In genomic region chr3:133880886-133881455, GRCh38 we compare ENCODE assay signal across 19 cellular contexts. TPM values are rescaled to one million over a fixed set of nuclear protein-coding genes. Genes with fewer than 3 reads are reported as not detected.
DNase-seq lines count a peak whose midpoint lies in the region; ATAC-seq and TF ChIP-seq lines count a peak whose summit lies in the region.
"Had no signal": no experiment of that assay in that cellular context is flagged by ENCODE, and none has a peak within 500 bp of the region (broad histone marks: within the 10 kb centered on the region; RNA-seq: fewer than 3 reads in every experiment).

No MANE protein-coding gene starts in this region.

- no peaks in the 10 kb centered on the region for H3K36me3 Mint-ChIP-seq in activated CD8-positive, alpha-beta T cell treated with anti-CD3 and anti-CD28 coated beads for 36 hours (ENCODE audit: low read depth)
- peaks cover 5% of the 10 kb centered on the region for H3K36me3 Mint-ChIP-seq in stimulated activated effector memory CD8-positive, alpha-beta T cell treated with anti-CD3 and anti-CD28 coated beads, Interleukin-12 subunit alpha, Interleukin-12 subunit beta, amount 100 ng/mL, for 72 hours

- POLR2A ChIA-PET in activated CD8-positive, alpha-beta T cell treated with anti-CD3 and anti-CD28 coated beads for 36 hours (lab: Charles Lee), result no interaction called here

- no peak for ATAC-seq in activated CD8-positive, alpha-beta T cell treated with anti-CD3 and anti-CD28 coated beads for 36 hours
- no peak for ATAC-seq in stimulated activated effector memory CD8-positive, alpha-beta T cell treated with anti-CD3 and anti-CD28 coated beads, Interleukin-12 subunit alpha, Interleukin-12 subunit beta, amount 100 ng/mL, for 72 hours

- CTCF ChIA-PET in activated CD8-positive, alpha-beta T cell treated with anti-CD3 and anti-CD28 coated beads for 36 hours (lab: Charles Lee), result no interaction called here

- peaks cover 11% of the 10 kb centered on the region for H3K9me3 Mint-ChIP-seq in activated CD8-positive, alpha-beta T cell treated with anti-CD3 and anti-CD28 coated beads for 36 hours
- peaks cover 9% of the 10 kb centered on the region for H3K9me3 Mint-ChIP-seq in stimulated activated effector memory CD8-positive, alpha-beta T cell treated with anti-CD3 and anti-CD28 coated beads, Interleukin-12 subunit alpha, Interleukin-12 subunit beta, amount 100 ng/mL, for 72 hours

- intact Hi-C loops in activated CD8-positive, alpha-beta T cell treated with anti-CD3 and anti-CD28 coated beads for 36 hours (cut with micrococcal nuclease), result no loop called here

- no peak overlapping the region for H3K4me3 ChIP-seq in coronary artery
- H3K4me3 ChIP-seq: HAP-1 had no signal

- H3K27ac Mint-ChIP-seq in activated CD8-positive, alpha-beta T cell treated with anti-CD3 and anti-CD28 coated beads for 36 hours, result peak overlapping the region; percentile 39
- peak overlapping the region; percentile 95 for H3K27ac Mint-ChIP-seq in stimulated activated effector memory CD8-positive, alpha-beta T cell treated with anti-CD3 and anti-CD28 coated beads, Interleukin-12 subunit alpha, Interleukin-12 subunit beta, amount 100 ng/mL, for 72 hours

- no peak overlapping the region for H3K27ac ChIP-seq in coronary artery
- H3K27ac ChIP-seq: RWPE1 had no signal

- no peak for TF ChIP-seq CTCF in activated CD8-positive, alpha-beta T cell treated with anti-CD3 and anti-CD28 coated beads for 36 hours (IDR thresholded peaks at IDR 0.05)
- TF ChIP-seq CTCF in coronary artery (IDR thresholded peaks at IDR 0.05), result no peak

- peak; percentile 33 for DNase-seq in activated CD8-positive, alpha-beta memory T cell treated with anti-CD3 and anti-CD28 coated beads for 24 hours
- no peak for DNase-seq in activated CD8-positive, alpha-beta memory T cell treated with anti-CD3 and anti-CD28 coated beads, Interleukin-2, amount 50 U/mL, for 4 hours
- DNase-seq in activated CD8-positive, alpha-beta T cell treated with anti-CD3 and anti-CD28 coated beads for 36 hours, result no peak
- DNase-seq in coronary artery (ENCODE audit: low spot score) (peak; percentile 41), occipital lobe (lab: John Stamatoyannopoulos, UW) (no peak), amygdala (lab: John Stamatoyannopoulos, UW) (no peak), HK-2 (ENCODE audit: unreplicated experiment) (no peak)
- no peak for DNase-seq in stimulated activated effector memory CD8-positive, alpha-beta T cell treated with anti-CD3 and anti-CD28 coated beads, Interleukin-12 subunit alpha, Interleukin-12 subunit beta, amount 100 ng/mL, for 72 hours (ENCODE audit: low spot score in 2 of 2)
- DNase-seq: AML-193, EL, GF-D8, KG1, NCI-H1092, NCI-H1436, NCI-H187 treated with DMSO at 0.1 percent for 48 hours, NCI-H2107, SHP77 treated with DMSO at 0.1 percent for 48 hours had no signal

- H3K4me3 Mint-ChIP-seq in activated CD8-positive, alpha-beta T cell treated with anti-CD3 and anti-CD28 coated beads for 36 hours, result no peak overlapping the region
- H3K4me3 Mint-ChIP-seq in stimulated activated effector memory CD8-positive, alpha-beta T cell treated with anti-CD3 and anti-CD28 coated beads, Interleukin-12 subunit alpha, Interleukin-12 subunit beta, amount 100 ng/mL, for 72 hours, result peak overlapping the region; percentile 45

- H3K27me3 Mint-ChIP-seq in activated CD8-positive, alpha-beta T cell treated with anti-CD3 and anti-CD28 coated beads for 36 hours, result peaks cover 5% of the 10 kb centered on the region

- H3K4me1 Mint-ChIP-seq in activated CD8-positive, alpha-beta T cell treated with anti-CD3 and anti-CD28 coated beads for 36 hours (ENCODE audit: low read depth), result peaks cover 16% of the 10 kb centered on the region
- H3K4me1 Mint-ChIP-seq in stimulated activated effector memory CD8-positive, alpha-beta T cell treated with anti-CD3 and anti-CD28 coated beads, Interleukin-12 subunit alpha, Interleukin-12 subunit beta, amount 100 ng/mL, for 72 hours, result peaks cover 54% of the 10 kb centered on the region

RNA-seq across cellular contexts. Expression of gene RAB6B, which starts 14.7 kb away (rescaled TPM):
- 1 to 10 TPM; 1.7 to 2.0 TPM for total RNA-seq in activated CD8-positive, alpha-beta T cell treated with anti-CD3 and anti-CD28 coated beads for 36 hours
- total RNA-seq in occipital lobe, result 52.6 TPM

Comparison
In these comparisons a context has a peak if more than half of its experiments do, and no peak if none do; other contexts are left out.
1. DNase-seq: peak in activated CD8-positive, alpha-beta memory T cell treated with anti-CD3 and anti-CD28 coated beads for 24 hours (single experiment) and coronary artery (single experiment); none in activated CD8-positive, alpha-beta memory T cell treated with anti-CD3 and anti-CD28 coated beads, Interleukin-2, amount 50 U/mL, for 4 hours (single experiment), activated CD8-positive, alpha-beta T cell treated with anti-CD3 and anti-CD28 coated beads for 36 hours (single experiment), stimulated activated effector memory CD8-positive, alpha-beta T cell treated with anti-CD3 and anti-CD28 coated beads, Interleukin-12 subunit alpha, Interleukin-12 subunit beta, amount 100 ng/mL, for 72 hours (0 of 2), occipital lobe (single experiment), amygdala (0 of 56) and HK-2 (single experiment).
2. RNA of gene RAB6B, which starts 14.7 kb away (total RNA-seq): 52.6 TPM in occipital lobe (single experiment); 1.7 to 2.0 TPM in activated CD8-positive, alpha-beta T cell treated with anti-CD3 and anti-CD28 coated beads for 36 hours; every median in the first group is over 10 times any median in the second.